In the genomic region with DNA sequence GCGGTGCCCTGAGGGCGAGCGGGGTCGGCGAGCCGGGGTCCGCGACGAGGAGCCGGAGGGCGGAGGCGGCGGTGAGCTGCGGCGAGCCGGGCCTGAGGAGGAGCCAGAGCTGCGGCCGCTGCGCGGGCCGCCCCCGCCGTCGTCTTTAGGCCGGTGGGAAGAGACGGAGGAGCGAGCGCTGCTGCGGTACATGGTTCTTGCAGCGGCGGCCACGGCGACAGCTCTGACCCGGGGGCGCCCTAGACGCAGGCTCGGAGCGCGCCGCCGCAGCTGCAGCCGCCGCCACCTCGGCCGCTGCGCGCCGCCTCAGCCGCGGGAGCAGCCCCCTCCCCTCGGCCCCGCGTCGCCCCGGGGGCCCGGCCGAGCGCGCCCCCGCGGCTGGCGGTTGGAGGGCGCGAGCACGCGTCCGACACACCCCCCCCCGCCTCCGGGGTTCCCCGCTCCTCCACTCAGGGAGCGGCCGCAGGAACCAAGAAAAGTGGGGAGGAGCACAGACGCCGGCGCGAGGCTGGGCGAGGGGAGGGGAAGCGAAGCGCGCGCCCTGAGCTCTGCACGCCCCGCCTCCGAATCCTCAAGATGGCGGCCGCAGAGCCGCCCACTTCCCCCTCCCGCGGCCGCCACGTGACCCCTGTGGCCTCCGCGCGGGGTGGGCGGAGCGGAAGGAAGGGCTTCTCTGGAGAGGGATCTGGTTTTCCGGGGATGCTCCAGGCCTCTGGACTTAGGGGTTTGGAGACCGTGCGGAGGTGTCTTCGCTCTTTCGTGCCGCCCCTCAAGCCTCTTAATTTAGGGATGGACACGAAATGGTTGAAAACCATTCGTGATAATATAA, we compare ENCODE assay signal across 8 cellular contexts. TPM values are rescaled to one million over a fixed set of nuclear protein-coding genes. Genes with fewer than 3 reads are reported as not detected.
DNase-seq lines count a peak whose midpoint lies in the region; ATAC-seq and TF ChIP-seq lines count a peak whose summit lies in the region.

A gene with protein sequence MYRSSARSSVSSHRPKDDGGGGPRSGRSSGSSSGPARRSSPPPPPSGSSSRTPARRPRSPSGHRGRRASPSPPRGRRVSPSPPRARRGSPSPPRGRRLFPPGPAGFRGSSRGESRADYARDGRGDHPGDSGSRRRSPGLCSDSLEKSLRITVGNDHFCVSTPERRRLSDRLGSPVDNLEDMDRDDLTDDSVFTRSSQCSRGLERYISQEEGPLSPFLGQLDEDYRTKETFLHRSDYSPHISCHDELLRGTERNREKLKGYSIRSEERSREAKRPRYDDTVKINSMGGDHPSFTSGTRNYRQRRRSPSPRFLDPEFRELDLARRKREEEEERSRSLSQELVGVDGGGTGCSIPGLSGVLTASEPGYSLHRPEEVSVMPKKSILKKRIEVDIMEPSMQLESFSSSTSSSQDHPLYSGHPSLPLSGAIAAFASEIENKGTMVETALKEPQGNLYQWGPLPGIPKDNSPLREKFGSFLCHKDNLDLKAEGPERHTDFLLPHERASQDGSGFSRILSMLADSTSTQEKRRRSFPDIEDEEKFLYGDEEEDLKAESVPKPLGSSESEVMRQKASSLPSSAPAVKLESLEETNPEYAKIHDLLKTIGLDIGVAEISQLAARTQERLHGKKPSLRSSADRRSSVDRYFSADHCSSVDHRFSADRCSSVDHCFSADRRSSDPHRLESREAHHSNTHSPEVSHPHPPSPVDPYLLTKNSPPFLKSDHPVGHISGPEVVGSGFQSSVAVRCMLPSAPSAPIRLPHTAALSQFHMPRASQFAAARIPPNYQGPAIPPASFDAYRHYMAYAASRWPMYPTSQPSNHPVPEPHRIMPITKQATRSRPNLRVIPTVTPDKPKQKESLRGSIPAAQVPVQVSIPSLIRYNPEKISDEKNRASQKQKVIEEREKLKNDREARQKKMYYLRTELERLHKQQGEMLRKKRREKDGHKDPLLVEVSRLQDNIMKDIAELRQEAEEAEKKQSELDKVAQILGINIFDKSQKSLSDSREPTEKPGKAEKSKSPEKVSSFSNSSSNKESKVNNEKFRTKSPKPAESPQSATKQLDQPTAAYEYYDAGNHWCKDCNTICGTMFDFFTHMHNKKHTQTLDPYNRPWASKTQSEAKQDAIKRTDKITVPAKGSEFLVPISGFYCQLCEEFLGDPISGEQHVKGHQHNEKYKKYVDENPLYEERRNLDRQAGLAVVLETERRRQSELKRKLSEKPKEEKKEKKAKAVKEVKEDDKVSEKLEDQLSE (N-terminal part only) (minus strand): TSS at position 474 of the 829 bp plus-strand sequence. CDS start 282 bp downstream, at position 192.

- H3K27ac Mint-ChIP-seq in T-helper 17 cell (peak within 1 kb of the TSS; percentile 81), progenitor cell of endocrine pancreas (peak within 1 kb of the TSS; percentile 91)

- peak within 1 kb of the TSS; percentile 96 for H3K27ac ChIP-seq in left ventricle myocardium inferior (replicated peaks)
- H3K27ac ChIP-seq in upper lobe of right lung, result peak within 1 kb of the TSS; percentile 83

- H3K4me1 ChIP-seq in left ventricle myocardium inferior (peaks cover 36% of the 10 kb centered on the region), upper lobe of right lung (peaks cover 22% of the 10 kb centered on the region)

- peak within 1 kb of the TSS; percentile 88 for H3K4me3 Mint-ChIP-seq in T-helper 17 cell
- peak within 1 kb of the TSS; percentile 85 for H3K4me3 Mint-ChIP-seq in progenitor cell of endocrine pancreas (ENCODE audit: low read depth)

- intact Hi-C loops in left ventricle myocardium inferior (cut with micrococcal nuclease) (no loop called here), upper lobe of right lung (cut with DNase I) (no loop called here)

- no peak for TF ChIP-seq CTCF in left ventricle myocardium inferior (IDR thresholded peaks at IDR 0.05; ENCODE audit: borderline replicate concordance)
- peak; percentile 2 for TF ChIP-seq CTCF in progenitor cell of endocrine pancreas (IDR thresholded peaks at IDR 0.05; ENCODE audit: unreplicated experiment)
- TF ChIP-seq CTCF in upper lobe of right lung (IDR thresholded peaks at IDR 0.05), result no peak

- H3K9me3 ChIP-seq in T-helper 17 cell (ENCODE audit: control insufficient read depth, low read length, poor library complexity, severe bottlenecking), result no peaks in the 10 kb centered on the region
- H3K9me3 ChIP-seq in left ventricle myocardium inferior (replicated peaks), result no peaks in the 10 kb centered on the region
- no peaks in the 10 kb centered on the region for H3K9me3 ChIP-seq in upper lobe of right lung

- H3K27me3 ChIP-seq in left ventricle myocardium inferior (ENCODE audit: low read depth), result no peaks in the 10 kb centered on the region
- no peaks in the 10 kb centered on the region for H3K27me3 ChIP-seq in upper lobe of right lung

- no peaks in the 10 kb centered on the region for H3K27me3 Mint-ChIP-seq in T-helper 17 cell
- no peaks in the 10 kb centered on the region for H3K27me3 Mint-ChIP-seq in progenitor cell of endocrine pancreas

- H3K9me3 Mint-ChIP-seq in progenitor cell of endocrine pancreas (ENCODE audit: low read depth), result no peaks in the 10 kb centered on the region

- H3K36me3 ChIP-seq in left ventricle myocardium inferior (peaks cover 11% of the 10 kb centered on the region), upper lobe of right lung (peaks cover 9% of the 10 kb centered on the region)

- DNase-seq in NCI-H187 (lab: John Stamatoyannopoulos, UW) (peak; percentile 90 to 97), T-helper 17 cell (peak; percentile 89 to 93 (median 93)), amygdala (lab: John Stamatoyannopoulos, UW) (peak; percentile 66 to 98 (median 93)), left ventricle myocardium inferior (peak; percentile 97), progenitor cell of endocrine pancreas (ENCODE audit: low spot score, unreplicated experiment) (peak; percentile 92), upper lobe of right lung (peak; percentile 98)

- H3K4me3 ChIP-seq in left ventricle myocardium inferior, result peak within 1 kb of the TSS; percentile 90
- H3K4me3 ChIP-seq in upper lobe of right lung, result peak within 1 kb of the TSS; percentile 75

- H3K36me3 Mint-ChIP-seq in T-helper 17 cell (ENCODE audit: low read depth) (peaks cover 7% of the 10 kb centered on the region), progenitor cell of endocrine pancreas (ENCODE audit: insufficient read depth) (peaks cover 8% of the 10 kb centered on the region)

- ATAC-seq in HG02938 (IDR thresholded peaks at IDR 0.05; ENCODE audit: unreplicated experiment) (peak; percentile 80), T-helper 17 cell (peak; percentile 97), upper lobe of right lung (peak; percentile 98)

- TF ChIP-seq POLR2A in GM15510 (IDR thresholded peaks at IDR 0.05; ENCODE audit: borderline replicate concordance, extremely low read depth, insufficient read length), result peak; percentile 63

- H3K4me1 Mint-ChIP-seq in T-helper 17 cell (peaks cover 44% of the 10 kb centered on the region), progenitor cell of endocrine pancreas (ENCODE audit: low read depth) (peaks cover 11% of the 10 kb centered on the region)

RNA-seq across cellular contexts. Expression of the gene that starts here (rescaled TPM):
- total RNA-seq in T-helper 17 cell, result 10 to 100 TPM; 22.5 to 24.0 TPM
- total RNA-seq in left ventricle myocardium inferior, result 12.5 TPM
- total RNA-seq in progenitor cell of endocrine pancreas, result 22.0 and 23.2 TPM in 2 replicates
- total RNA-seq in upper lobe of right lung, result 16.4 TPM

Comparison
In these comparisons a context has a peak if more than half of its experiments do, and no peak if none do; other contexts are left out.
1. Peak in every context shown above with its lines: DNase-seq, ATAC-seq, H3K4me3 ChIP-seq and H3K27ac ChIP-seq.